Comparison of ENCODE assay signal across 8 cellular contexts in genomic region chr11:85941380-85941973, GRCh38.
DNase-seq lines count a peak whose midpoint lies in the region; ATAC-seq, FAIRE-seq and TF ChIP-seq lines count a peak whose summit lies in the region.

No MANE protein-coding gene starts in this region.

- DNase-seq in AG09309 (ENCODE audit: low read depth): no peak
- peak; percentile 61 for DNase-seq in LHCN-M2 (ENCODE audit: low read depth)
- DNase-seq in endothelial cell of umbilical vein (ENCODE audit: low read depth, low spot score): peak; percentile 71
- no peak for DNase-seq in mesothelial cell of epicardium (ENCODE audit: low spot score in 2 of 2, unreplicated experiment in 2 of 2)
- DNase-seq in vagina (ENCODE audit: extremely low spot score in 2 of 2): no peak
- no peak for DNase-seq in T-helper 9 cell

- intact Hi-C loops in endothelial cell of umbilical vein (cut with micrococcal nuclease) (loop anchor here (1.0 to 10.0 kb wide), 6 partner anchors 101 to 351 kb away; no protein-coding TSS in a partner anchor), vagina (cut with DNase I) (no loop called here)

- H3K4me3 ChIP-seq in AG09309 (ENCODE audit: control insufficient read depth, low read depth, low read length) (no peak overlapping the region), endothelial cell of umbilical vein (replicated peaks in 1 of 3; ENCODE audit: insufficient read depth in 1 of 3, low read depth in 1 of 3, low read length in 3 of 3) (no peak overlapping the region), vagina (no peak overlapping the region)

- no peaks in the 10 kb centered on the region for H3K27me3 Mint-ChIP-seq in mesothelial cell of epicardium (ENCODE audit: low read depth)

- ATAC-seq in GM18867 (IDR thresholded peaks at IDR 0.05; ENCODE audit: unreplicated experiment): peak; percentile 65
- peak; percentile 96 for ATAC-seq in SK-N-SH treated with all-trans-retinoic acid at 6 μM for 48 hours

- H3K9me3 Mint-ChIP-seq in mesothelial cell of epicardium: peaks cover 13% of the 10 kb centered on the region

- H3K9me3 ChIP-seq in endothelial cell of umbilical vein (replicated peaks; ENCODE audit: control insufficient read depth, insufficient read depth, low read length) (no peaks in the 10 kb centered on the region), vagina (no peaks in the 10 kb centered on the region)

- CTCF ChIA-PET in endothelial cell of umbilical vein (lab: Charles Lee): interaction anchor here (0.6 to 1.6 kb wide), 7 partner anchors 20 to 350 kb away, joined by 3 to 11 read pairs (median 3); partner anchors contain the start of gene CCDC83

- no peaks in the 10 kb centered on the region for H3K9me1 ChIP-seq in endothelial cell of umbilical vein (replicated peaks; ENCODE audit: control insufficient read depth, extremely low read depth, insufficient read depth, low read length)

- H4K20me1 ChIP-seq in endothelial cell of umbilical vein (replicated peaks; ENCODE audit: control insufficient read depth, extremely low read depth, insufficient read depth, low read length): no peaks in the 10 kb centered on the region

- peak; percentile 80 for FAIRE-seq in endothelial cell of umbilical vein (lab: Jason Lieb, UNC)

- H3K4me1 Mint-ChIP-seq in mesothelial cell of epicardium: no peaks in the 10 kb centered on the region

- no peak overlapping the region for H3K4me3 Mint-ChIP-seq in mesothelial cell of epicardium

- no peaks in the 10 kb centered on the region for H3K79me2 ChIP-seq in endothelial cell of umbilical vein (ENCODE audit: control insufficient read depth, insufficient read depth, low read length)

- dilution Hi-C loops in endothelial cell of umbilical vein (cut with MboI; ENCODE audit: extremely low pct_ligation_motif_present, low sequenced_read_pairs): no loop called here

- H3K4me1 ChIP-seq in endothelial cell of umbilical vein (ENCODE audit: control insufficient read depth, extremely low read depth, insufficient read depth, low read length) (peaks cover 12% of the 10 kb centered on the region), vagina (peaks cover 4% of the 10 kb centered on the region)

- POLR2A ChIA-PET in endothelial cell of umbilical vein (lab: Charles Lee): no interaction called here

- BruUV-seq in endothelial cell of umbilical vein (replicated peaks; lab: Mats Ljungman, UMichigan): no TSS peak

- H3K27ac ChIP-seq in endothelial cell of umbilical vein (ENCODE audit: insufficient read depth, low read depth, low read length) (no peak overlapping the region), vagina (no peak overlapping the region)

- H3K27ac Mint-ChIP-seq in mesothelial cell of epicardium: no peak overlapping the region

- TF ChIP-seq CTCF in AG09309 (IDR thresholded peaks at IDR 0.05; ENCODE audit: control insufficient read depth, insufficient read depth, low read depth, low read length, missing control alignments): peak; percentile 76
- peak; percentile 76 for TF ChIP-seq CTCF in endothelial cell of umbilical vein (IDR thresholded peaks at IDR 0.05; ENCODE audit: extremely low read depth in 1 of 2, insufficient read depth in 1 of 2, low read depth in 1 of 2, low read length in 2 of 2)
- peak; percentile 39 for TF ChIP-seq CTCF in mesothelial cell of epicardium (IDR thresholded peaks at IDR 0.05; ENCODE audit: unreplicated experiment)
- peak; percentile 47 to 70 (median 51) for TF ChIP-seq CTCF in vagina (IDR thresholded peaks at IDR 0.05)

- no peaks in the 10 kb centered on the region for H3K27me3 ChIP-seq in endothelial cell of umbilical vein (ENCODE audit: control insufficient read depth in 2 of 2, insufficient read depth in 2 of 2, low read length in 2 of 2)
- H3K27me3 ChIP-seq in vagina: no peaks in the 10 kb centered on the region

- H2AFZ ChIP-seq in endothelial cell of umbilical vein (ENCODE audit: low read depth, low read length): no peak overlapping the region

- TF ChIP-seq POLR2A in endothelial cell of umbilical vein (IDR thresholded peaks at IDR 0.05; ENCODE audit: low read depth, low read length) (no peak), vagina (IDR thresholded peaks at IDR 0.05) (no peak)

- no peak overlapping the region for H3K9ac ChIP-seq in endothelial cell of umbilical vein (replicated peaks; ENCODE audit: extremely low read depth, insufficient read depth, low read length)

- no peaks in the 10 kb centered on the region for H3K36me3 ChIP-seq in endothelial cell of umbilical vein (ENCODE audit: control insufficient read depth in 2 of 2, extremely low read depth in 1 of 2, insufficient read depth in 2 of 2, low read length in 2 of 2)
- H3K36me3 ChIP-seq in vagina: no peaks in the 10 kb centered on the region

- H3K4me2 ChIP-seq in endothelial cell of umbilical vein (ENCODE audit: insufficient read depth, low read length): no peak overlapping the region

- no peaks in the 10 kb centered on the region for H3K36me3 Mint-ChIP-seq in mesothelial cell of epicardium

TF ChIP-seq in SK-N-SH treated with all-trans-retinoic acid at 6 μM for 48 hours, 23 proteins besides CTCF, POLR2A, EP300 and RAD21:
- no peak for TF ChIP-seq TOX (CRISPR knock-in tag; IDR thresholded peaks at IDR 0.05; ENCODE audit: borderline replicate concordance)
- no peak for TF ChIP-seq ZC3H10 (CRISPR knock-in tag; IDR thresholded peaks at IDR 0.05)
- TF ChIP-seq, protein P1, sequence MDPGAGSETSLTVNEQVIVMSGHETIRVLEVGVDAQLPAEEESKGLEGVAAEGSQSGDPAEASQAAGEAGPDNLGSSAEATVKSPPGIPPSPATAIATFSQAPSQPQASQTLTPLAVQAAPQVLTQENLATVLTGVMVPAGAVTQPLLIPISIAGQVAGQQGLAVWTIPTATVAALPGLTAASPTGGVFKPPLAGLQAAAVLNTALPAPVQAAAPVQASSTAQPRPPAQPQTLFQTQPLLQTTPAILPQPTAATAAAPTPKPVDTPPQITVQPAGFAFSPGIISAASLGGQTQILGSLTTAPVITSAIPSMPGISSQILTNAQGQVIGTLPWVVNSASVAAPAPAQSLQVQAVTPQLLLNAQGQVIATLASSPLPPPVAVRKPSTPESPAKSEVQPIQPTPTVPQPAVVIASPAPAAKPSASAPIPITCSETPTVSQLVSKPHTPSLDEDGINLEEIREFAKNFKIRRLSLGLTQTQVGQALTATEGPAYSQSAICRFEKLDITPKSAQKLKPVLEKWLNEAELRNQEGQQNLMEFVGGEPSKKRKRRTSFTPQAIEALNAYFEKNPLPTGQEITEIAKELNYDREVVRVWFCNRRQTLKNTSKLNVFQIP (CRISPR knock-in tag; IDR thresholded peaks at IDR 0.05; ENCODE audit: borderline replicate concordance, low read depth): no peak

TF ChIP-seq in endothelial cell of umbilical vein, 7 proteins besides CTCF, POLR2A, EP300 and RAD21:
- TF ChIP-seq JUN (IDR thresholded peaks at IDR 0.05; ENCODE audit: borderline replicate concordance, insufficient read depth, insufficient read length, low read depth): no peak
- no peak for TF ChIP-seq EZH2 (IDR thresholded peaks at IDR 0.05; ENCODE audit: borderline replicate concordance, low read depth, low read length, severe bottlenecking)
- TF ChIP-seq, protein P2, sequence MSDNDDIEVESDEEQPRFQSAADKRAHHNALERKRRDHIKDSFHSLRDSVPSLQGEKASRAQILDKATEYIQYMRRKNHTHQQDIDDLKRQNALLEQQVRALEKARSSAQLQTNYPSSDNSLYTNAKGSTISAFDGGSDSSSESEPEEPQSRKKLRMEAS (IDR thresholded peaks at IDR 0.05; ENCODE audit: insufficient read depth, insufficient read length): no peak
- no peak for TF ChIP-seq GATA2 (IDR thresholded peaks at IDR 0.05; ENCODE audit: insufficient read depth, insufficient read length, low read depth, low read length)
- no peak for TF ChIP-seq MYC (IDR thresholded peaks at IDR 0.05; ENCODE audit: low read depth, low read length)
- TF ChIP-seq POLR2AphosphoS5 (IDR thresholded peaks at IDR 0.05; ENCODE audit: insufficient read depth, low read depth, low read length): no peak
- no peak for TF ChIP-seq FOS (IDR thresholded peaks at IDR 0.05; ENCODE audit: borderline replicate concordance, insufficient read depth, low read length)

Comparison
In these comparisons a context has a peak if more than half of its experiments do, and no peak if none do; other contexts are left out.
1. DNase-seq: peak in LHCN-M2 (single experiment) and endothelial cell of umbilical vein (single experiment); none in AG09309 (single experiment), mesothelial cell of epicardium (0 of 2), vagina (0 of 2) and T-helper 9 cell (single experiment).
2. Peak in every context shown above with its lines, with median percentiles within 50 percentile points of each other: CTCF ChIP-seq.